Comparison of ENCODE assay signal across 18 cellular contexts in the genomic region with DNA sequence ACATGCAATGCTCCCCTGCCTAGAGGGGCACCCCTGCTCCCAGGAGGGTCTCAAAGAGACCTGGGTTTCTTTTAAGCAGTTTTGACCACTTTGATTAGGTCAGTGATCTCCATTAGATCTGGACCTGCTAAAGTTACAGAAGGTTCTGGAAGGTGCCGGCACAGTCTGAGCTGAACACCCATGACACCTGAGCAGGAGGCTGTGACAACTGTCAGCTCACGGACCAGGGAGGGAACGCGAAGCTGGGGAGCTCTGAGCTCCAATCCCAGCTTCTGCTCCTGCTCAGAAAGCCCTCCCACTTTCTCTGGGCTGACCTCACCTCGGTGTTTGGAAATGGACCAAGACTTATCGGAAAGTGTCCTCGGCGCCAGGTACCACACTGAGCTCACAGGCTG.
A peak's percentile ranks its signal among the peaks of the same experiment; 100 is the strongest.
DNase-seq lines count a peak whose midpoint lies in the region; ATAC-seq and TF ChIP-seq lines count a peak whose summit lies in the region.
"Had no signal": no experiment of that assay in that cellular context is flagged by ENCODE, and none has a peak within 500 bp of the region (broad histone marks: within the 10 kb centered on the region; RNA-seq: fewer than 3 reads in every experiment).

No MANE protein-coding gene starts in this region.

- H3K36me3 Mint-ChIP-seq in memory B cell = peaks cover 6% of the 10 kb centered on the region

- peak overlapping the region; percentile 83 for H3K4me3 Mint-ChIP-seq in memory B cell
- H3K4me3 Mint-ChIP-seq in stimulated activated naive CD8-positive, alpha-beta T cell treated with anti-CD3 and anti-CD28 coated beads, Interleukin-15, amount 100 ng/mL, for 72 hours = no peak overlapping the region

- H3K27ac Mint-ChIP-seq in memory B cell = peak overlapping the region; percentile 93
- peak overlapping the region in 1 of 2 donors; percentile 27 for H3K27ac Mint-ChIP-seq in stimulated activated naive CD8-positive, alpha-beta T cell treated with anti-CD3 and anti-CD28 coated beads, Interleukin-15, amount 100 ng/mL, for 72 hours

- 74 to 91% methylated on average over 8 of the region's 8 CpGs for WGBS in sigmoid colon, 2 donors

- TF ChIP-seq EP300 in sigmoid colon (IDR thresholded peaks at IDR 0.05) = no peak

- peak; percentile 23 for DNase-seq in activated CD4-positive, CD25-positive, alpha-beta regulatory T cell treated with anti-CD3 and anti-CD28 coated beads, Interleukin-2, amount 50 U/mL, for 72 hours
- no peak for DNase-seq in activated CD4-positive, CD25-positive, alpha-beta regulatory T cell (lab: John Stamatoyannopoulos, UW)
- DNase-seq in memory B cell (ENCODE audit: low spot score in 2 of 2) = no peak
- DNase-seq in sigmoid colon = peak; percentile 52
- DNase-seq in NCI-H1694 (lab: John Stamatoyannopoulos, UW) = no peak
- no peak for DNase-seq in stimulated activated naive CD8-positive, alpha-beta T cell treated with anti-CD3 and anti-CD28 coated beads, Interleukin-15, amount 100 ng/mL, for 72 hours
- DNase-seq: 8988T; activated CD4-positive, alpha-beta T cell treated with anti-CD3 and anti-CD28 coated beads, Interleukin-2, amount 50 U/mL, for 1 hour; DMS153; NCI-H1048; NCI-H69; small intestine; T1000; trophoblast cell had no signal

- no peaks in the 10 kb centered on the region for H3K27me3 ChIP-seq in sigmoid colon

- no peak for TF ChIP-seq POLR2A in sigmoid colon (IDR thresholded peaks at IDR 0.05)

- no peaks in the 10 kb centered on the region for H3K9me3 ChIP-seq in sigmoid colon

- no peak overlapping the region for H3K4me3 ChIP-seq in sigmoid colon
- H3K4me3 ChIP-seq: SK-N-MC had no signal

- H3K4me1 Mint-ChIP-seq in memory B cell = peaks cover 46% of the 10 kb centered on the region
- peaks cover 64% of the 10 kb centered on the region for H3K4me1 Mint-ChIP-seq in stimulated activated naive CD8-positive, alpha-beta T cell treated with anti-CD3 and anti-CD28 coated beads, Interleukin-15, amount 100 ng/mL, for 72 hours

- peaks cover 0 to 39% (median 32%) of the 10 kb centered on the region in 4 donors for H3K4me1 ChIP-seq in sigmoid colon

- no peaks in the 10 kb centered on the region for H3K9me3 Mint-ChIP-seq in memory B cell
- H3K9me3 Mint-ChIP-seq in stimulated activated naive CD8-positive, alpha-beta T cell treated with anti-CD3 and anti-CD28 coated beads, Interleukin-15, amount 100 ng/mL, for 72 hours = no peaks in the 10 kb centered on the region

- no peaks in the 10 kb centered on the region for H3K27me3 Mint-ChIP-seq in memory B cell
- no peaks in the 10 kb centered on the region for H3K27me3 Mint-ChIP-seq in stimulated activated naive CD8-positive, alpha-beta T cell treated with anti-CD3 and anti-CD28 coated beads, Interleukin-15, amount 100 ng/mL, for 72 hours

- TF ChIP-seq CTCF in sigmoid colon (IDR thresholded peaks at IDR 0.05) = no peak

- H3K36me3 ChIP-seq in sigmoid colon = peaks cover 0 to 19% (median 6%) of the 10 kb centered on the region in 4 donors

- ATAC-seq in HG03439 (IDR thresholded peaks at IDR 0.05; ENCODE audit: unreplicated experiment) (peak; percentile 20), memory B cell (ENCODE audit: low read depth) (no peak), HG02840 (IDR thresholded peaks at IDR 0.05; ENCODE audit: low FRiP score, unreplicated experiment) (no peak)
- ATAC-seq in stimulated activated naive CD8-positive, alpha-beta T cell treated with anti-CD3 and anti-CD28 coated beads, Interleukin-15, amount 100 ng/mL, for 72 hours = no peak

- peak overlapping the region in 2 of 4 donors; percentile 89 to 93 for H3K27ac ChIP-seq in sigmoid colon
- H3K27ac ChIP-seq: KMS-11, SK-N-MC had no signal

- intact Hi-C loops in sigmoid colon (cut with DNase I) = loop anchor here (5.0 to 10.0 kb wide), 2 partner anchors 112 to 445 kb away; partner anchors contain the start of genes ATP9B and NFATC1

Comparison
In these comparisons a context has a peak if more than half of its experiments do, and no peak if none do; other contexts are left out.
1. DNase-seq: peak in activated CD4-positive, CD25-positive, alpha-beta regulatory T cell treated with anti-CD3 and anti-CD28 coated beads, Interleukin-2, amount 50 U/mL, for 72 hours (single experiment) and sigmoid colon (single experiment); none in activated CD4-positive, CD25-positive, alpha-beta regulatory T cell (0 of 4), memory B cell (0 of 2), NCI-H1694 (single experiment) and stimulated activated naive CD8-positive, alpha-beta T cell treated with anti-CD3 and anti-CD28 coated beads, Interleukin-15, amount 100 ng/mL, for 72 hours (0 of 2).